Comparison of ENCODE assay signal across 11 cellular contexts in genomic region chr6:156279306-156279969, GRCh38.
A peak's percentile ranks its signal among the peaks of the same experiment; 100 is the strongest.
DNase-seq lines count a peak whose midpoint lies in the region; ATAC-seq lines count a peak whose summit lies in the region.
"Had no signal": no experiment of that assay in that cellular context is flagged by ENCODE, and none has a peak within 500 bp of the region (broad histone marks: within the 10 kb centered on the region; RNA-seq: fewer than 3 reads in every experiment).

No MANE protein-coding gene starts in this region.

- peak overlapping the region; percentile 42 to 87 (median 77) for H3K4me3 Mint-ChIP-seq in naive B cell
- no peak overlapping the region for H3K4me3 Mint-ChIP-seq in activated T-cell treated with anti-CD3 and anti-CD28 coated beads, Interleukin-2, amount 50 U/mL, for 72 hours

- ATAC-seq in GM19043 (IDR thresholded peaks at IDR 0.05; ENCODE audit: low read depth, unreplicated experiment), result peak; percentile 53
- peak; percentile 86 for ATAC-seq in HG02763 (IDR thresholded peaks at IDR 0.05; ENCODE audit: unreplicated experiment)
- peak; percentile 62 to 66 for ATAC-seq in naive B cell (ENCODE audit: low read depth in 2 of 2)
- no peak for ATAC-seq in activated T-cell treated with anti-CD3 and anti-CD28 coated beads, Interleukin-2, amount 50 U/mL, for 72 hours (replicated peaks in 1 of 2)
- ATAC-seq: activated naive CD4-positive, alpha-beta T cell treated with anti-CD3 and anti-CD28 coated beads, Interleukin-2, amount 50 U/mL, for 72 hours; PC-3 had no signal

- peak overlapping the region; percentile 86 to 99 (median 94) for H3K27ac Mint-ChIP-seq in naive B cell
- H3K27ac Mint-ChIP-seq in activated T-cell treated with anti-CD3 and anti-CD28 coated beads, Interleukin-2, amount 50 U/mL, for 72 hours, result no peak overlapping the region
- H3K27ac Mint-ChIP-seq: activated naive CD4-positive, alpha-beta T cell treated with anti-CD3 and anti-CD28 coated beads, Interleukin-2, amount 50 U/mL, for 72 hours had no signal

- peaks cover 8 to 13% of the 10 kb centered on the region in 2 donors for H3K36me3 Mint-ChIP-seq in naive B cell
- peaks cover 4 to 7% of the 10 kb centered on the region in 2 donors for H3K36me3 Mint-ChIP-seq in activated T-cell treated with anti-CD3 and anti-CD28 coated beads, Interleukin-2, amount 50 U/mL, for 72 hours (ENCODE audit: insufficient read depth in 2 of 2)

- DNase-seq in NCI-H146 treated with DMSO at 0.1 percent for 48 hours (lab: John Stamatoyannopoulos, UW; ENCODE audit: unreplicated experiment), result peak; percentile 86
- DNase-seq in naive B cell, result peak; percentile 68
- DNase-seq in activated T-cell treated with anti-CD3 and anti-CD28 coated beads, Interleukin-2, amount 50 U/mL, for 72 hours, result no peak
- no peak for DNase-seq in RKO (ENCODE audit: low spot score)
- DNase-seq in effector CD4-positive, alpha-beta T cell, result no peak
- no peak for DNase-seq in NCI-H446 treated with DMSO at 0.1 percent for 48 hours (lab: John Stamatoyannopoulos, UW)
- DNase-seq: GOT3, PC-3 had no signal

- H3K9me3 Mint-ChIP-seq in naive B cell, result peaks cover 4 to 30% (median 13%) of the 10 kb centered on the region in 7 donors
- H3K9me3 Mint-ChIP-seq in activated T-cell treated with anti-CD3 and anti-CD28 coated beads, Interleukin-2, amount 50 U/mL, for 72 hours, result peaks cover 6 to 8% of the 10 kb centered on the region in 2 donors

- peaks cover 44 to 55% (median 45%) of the 10 kb centered on the region in 3 donors for H3K4me1 Mint-ChIP-seq in naive B cell
- H3K4me1 Mint-ChIP-seq in activated T-cell treated with anti-CD3 and anti-CD28 coated beads, Interleukin-2, amount 50 U/mL, for 72 hours (ENCODE audit: low read depth), result peaks cover 13% of the 10 kb centered on the region

- H3K27me3 Mint-ChIP-seq in naive B cell, result peaks cover 0 to 2% (median 0%) of the 10 kb centered on the region in 3 donors
- H3K27me3 Mint-ChIP-seq in activated T-cell treated with anti-CD3 and anti-CD28 coated beads, Interleukin-2, amount 50 U/mL, for 72 hours (ENCODE audit: low read depth), result peaks cover 8% of the 10 kb centered on the region

Comparison
In these comparisons a context has a peak if more than half of its experiments do, and no peak if none do; other contexts are left out.
1. ATAC-seq: peak in GM19043 (single experiment), HG02763 (single experiment) and naive B cell (2 of 2); none in activated T-cell treated with anti-CD3 and anti-CD28 coated beads, Interleukin-2, amount 50 U/mL, for 72 hours (0 of 2).
2. DNase-seq: peak in NCI-H146 treated with DMSO at 0.1 percent for 48 hours (single experiment) and naive B cell (single experiment); none in activated T-cell treated with anti-CD3 and anti-CD28 coated beads, Interleukin-2, amount 50 U/mL, for 72 hours (0 of 2), RKO (single experiment), effector CD4-positive, alpha-beta T cell (single experiment) and NCI-H446 treated with DMSO at 0.1 percent for 48 hours (single experiment).
3. H3K4me3 Mint-ChIP-seq: peak in naive B cell (8 of 8); none in activated T-cell treated with anti-CD3 and anti-CD28 coated beads, Interleukin-2, amount 50 U/mL, for 72 hours (0 of 2).